ENCODE assay signal across 21 cellular contexts in genomic region chr13:45681101-45681500, GRCh38. TPM values are rescaled to one million over a fixed set of nuclear protein-coding genes. Genes with fewer than 3 reads are reported as not detected.
"Had no signal": no experiment of that assay in that cellular context is flagged by ENCODE, and none has a peak within 500 bp of the region (broad histone marks: within the 10 kb centered on the region; RNA-seq: fewer than 3 reads in every experiment).

No MANE protein-coding gene starts in this region.

- FAIRE-seq: small intestine had no signal

- H2AFZ ChIP-seq: parathyroid adenoma had no signal

- H3K27me3 ChIP-seq: gastrocnemius medialis, transverse colon, vagina had no signal

- H3K9me3 ChIP-seq: gastrocnemius medialis, heart left ventricle, transverse colon, vagina had no signal

- H3K79me2 ChIP-seq: parathyroid adenoma had no signal

- ATAC-seq: gastrocnemius medialis, heart left ventricle had no signal

- H3K27ac Mint-ChIP-seq: activated CD4-positive, alpha-beta memory T cell treated with anti-CD3 and anti-CD28 coated beads, Interleukin-2, amount 10 ng/mL, durations not matched to agents 7 days and 5 days; activated naive CD4-positive, alpha-beta T cell treated with anti-CD3 and anti-CD28 coated beads, Interleukin-2, amount 10 ng/mL, durations not matched to agents 7 days and 5 days; activated T-cell treated with anti-CD3 and anti-CD28 coated beads, Interleukin-2, amount 50 U/mL, for 24 hours; immature natural killer cell had no signal

- H3K9me3 Mint-ChIP-seq: activated CD4-positive, alpha-beta memory T cell treated with anti-CD3 and anti-CD28 coated beads, Interleukin-2, amount 10 ng/mL, durations not matched to agents 7 days and 5 days; activated naive CD4-positive, alpha-beta T cell treated with anti-CD3 and anti-CD28 coated beads, Interleukin-2, amount 10 ng/mL, durations not matched to agents 7 days and 5 days; activated T-cell treated with anti-CD3 and anti-CD28 coated beads, Interleukin-2, amount 50 U/mL, for 24 hours; immature natural killer cell had no signal

- H3K27me3 Mint-ChIP-seq: activated naive CD4-positive, alpha-beta T cell treated with anti-CD3 and anti-CD28 coated beads, Interleukin-2, amount 10 ng/mL, durations not matched to agents 7 days and 5 days had no signal

- H3K4me3 Mint-ChIP-seq: activated CD4-positive, alpha-beta memory T cell treated with anti-CD3 and anti-CD28 coated beads, Interleukin-2, amount 10 ng/mL, durations not matched to agents 7 days and 5 days; activated naive CD4-positive, alpha-beta T cell treated with anti-CD3 and anti-CD28 coated beads, Interleukin-2, amount 10 ng/mL, durations not matched to agents 7 days and 5 days; activated T-cell treated with anti-CD3 and anti-CD28 coated beads, Interleukin-2, amount 50 U/mL, for 24 hours; immature natural killer cell had no signal

- H3K36me3 Mint-ChIP-seq: activated naive CD4-positive, alpha-beta T cell treated with anti-CD3 and anti-CD28 coated beads, Interleukin-2, amount 10 ng/mL, durations not matched to agents 7 days and 5 days; immature natural killer cell had no signal

- H3K4me1 Mint-ChIP-seq: activated naive CD4-positive, alpha-beta T cell treated with anti-CD3 and anti-CD28 coated beads, Interleukin-2, amount 10 ng/mL, durations not matched to agents 7 days and 5 days; immature natural killer cell had no signal

- H3K9ac ChIP-seq: parathyroid adenoma had no signal

- DNase-seq: activated CD4-positive, alpha-beta memory T cell treated with anti-CD3 and anti-CD28 coated beads, Interleukin-2, amount 10 ng/mL, durations not matched to agents 7 days and 5 days; activated naive CD4-positive, alpha-beta T cell treated with anti-CD3 and anti-CD28 coated beads, Interleukin-2, amount 10 ng/mL, durations not matched to agents 7 days and 5 days; activated T-cell treated with anti-CD3 and anti-CD28 coated beads, Interleukin-2, amount 50 U/mL, for 24 hours; cortex of kidney; effector CD4-positive, alpha-beta T cell; gastrocnemius medialis; heart left ventricle; immature natural killer cell; midbrain; retina; small intestine; stimulated activated CD4-positive, alpha-beta T cell treated with anti-CD3 and anti-CD28 coated beads, Interleukin-4, amount 100 ng/mL, for 24 hours; stimulated activated naive CD4-positive, alpha-beta T cell treated with Interleukin-2 at 50 U/mL for 16 hours; transverse colon; WERI-Rb-1 had no signal

- H3K4me1 ChIP-seq: gastrocnemius medialis, heart left ventricle, parathyroid adenoma, transverse colon, vagina had no signal

- H3K36me3 ChIP-seq: gastrocnemius medialis, heart left ventricle, transverse colon, vagina, WERI-Rb-1 had no signal

- H3K4me3 ChIP-seq: gastrocnemius medialis, heart left ventricle, lung, transverse colon, vagina had no signal

- H3K27ac ChIP-seq: gastrocnemius medialis, heart left ventricle, parathyroid adenoma, transverse colon, vagina, WERI-Rb-1 had no signal

RNA-seq across cellular contexts. Expression of gene CBY2, which starts 21.0 kb away (rescaled TPM):
- total RNA-seq: activated CD4-positive, alpha-beta memory T cell treated with anti-CD3 and anti-CD28 coated beads, Interleukin-2, amount 10 ng/mL, durations not matched to agents 7 days and 5 days; fibroblast of lung; gastrocnemius medialis; heart left ventricle; lung; T-helper 1 cell treated with Interleukin-12 subunit alpha and Interleukin-12 subunit beta and Interleukin-4 antibody, amounts not matched to agents 30 ng/mL and 1 ng/mL, for 36 hours; transverse colon; vagina had no signal
- polyA plus RNA-seq: adipose tissue, fibroblast of lung, heart left ventricle, immature natural killer cell, lung, small intestine had no signal
